Comparison of ENCODE assay signal across 24 cellular contexts in the genomic region with DNA sequence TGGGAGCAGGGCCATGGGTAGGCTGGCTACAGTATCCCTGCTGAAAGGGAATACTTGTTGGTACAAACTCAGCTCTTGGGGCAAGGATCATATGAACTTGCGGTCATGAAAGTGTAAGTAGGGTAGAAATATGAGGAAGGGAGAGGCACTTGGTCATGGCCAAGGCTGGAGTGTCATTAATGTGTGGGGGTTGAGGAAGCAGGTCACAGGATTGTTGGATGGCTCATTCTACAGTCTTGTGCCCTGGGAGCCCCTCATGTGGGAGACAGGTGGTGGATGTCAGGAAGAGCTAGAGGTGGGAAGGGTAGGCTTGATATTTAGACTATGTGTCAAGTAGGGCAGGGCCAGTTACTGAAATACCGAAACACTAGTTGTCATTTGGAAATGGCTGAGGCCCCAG.
A peak's percentile ranks its signal among the peaks of the same experiment; 100 is the strongest.
DNase-seq lines count a peak whose midpoint lies in the region; ATAC-seq and TF ChIP-seq lines count a peak whose summit lies in the region.
"Had no signal": no experiment of that assay in that cellular context is flagged by ENCODE, and none has a peak within 500 bp of the region (broad histone marks: within the 10 kb centered on the region; RNA-seq: fewer than 3 reads in every experiment).

No MANE protein-coding gene starts in this region.

- H3K27ac ChIP-seq in heart left ventricle = peak overlapping the region in 8 of 12 donors; percentile 61 to 75 (median 68)
- no peak overlapping the region for H3K27ac ChIP-seq in trophoblast cell (ENCODE audit: low read depth, low read length)
- peak overlapping the region; percentile 10 to 62 for H3K27ac ChIP-seq in tibial artery
- H3K27ac ChIP-seq: A549; BLaER1 treated with 17β-estradiol and CSF1 and Interleukin-3, amounts not matched to agents 10 nM and 100 nM had no signal

- peaks cover 27% of the 10 kb centered on the region for H3K27me3 Mint-ChIP-seq in T-helper 17 cell

- H3K9ac ChIP-seq in trophoblast cell (ENCODE audit: low read length) = no peak overlapping the region
- H3K9ac ChIP-seq: BLaER1 treated with 17β-estradiol and CSF1 and Interleukin-3, amounts not matched to agents 10 nM and 100 nM had no signal

- H3K4me3 Mint-ChIP-seq in T-helper 17 cell = no peak overlapping the region
- H3K4me3 Mint-ChIP-seq: CD4-positive, alpha-beta memory T cell; HFFc6 had no signal

- ATAC-seq in heart left ventricle (no peak), Right ventricle myocardium superior (ENCODE audit: poor library complexity) (no peak), T-helper 17 cell (no peak), HG03439 (IDR thresholded peaks at IDR 0.05; ENCODE audit: unreplicated experiment) (no peak)
- ATAC-seq: A549 had no signal

- no peak overlapping the region for H2BK5ac ChIP-seq in trophoblast cell (ENCODE audit: low read depth, low read length, poor library complexity)

- no peak overlapping the region for H3K18ac ChIP-seq in trophoblast cell (ENCODE audit: low read length)

- H3K4me1 ChIP-seq in heart left ventricle = peaks cover 0 to 26% (median 7%) of the 10 kb centered on the region in 12 donors
- peaks cover 5 to 10% of the 10 kb centered on the region in 2 experiments for H3K4me1 ChIP-seq in trophoblast cell (ENCODE audit: control insufficient read depth in 1 of 2, insufficient read depth in 2 of 2, low read length in 2 of 2)
- H3K4me1 ChIP-seq in tibial artery = peaks cover 0 to 30% (median 21%) of the 10 kb centered on the region in 4 donors
- H3K4me1 ChIP-seq: A549, BE2C, HAP-1 had no signal

- H3K4me1 Mint-ChIP-seq in T-helper 17 cell = peaks cover 10% of the 10 kb centered on the region

- no peak for TF ChIP-seq CTCF in heart left ventricle (IDR thresholded peaks at IDR 0.05)
- TF ChIP-seq CTCF in tibial artery (IDR thresholded peaks at IDR 0.05) = no peak

- WGBS in heart left ventricle, 4 donors = 46 to 51% (median 48%) methylated on average over 2 of the region's 2 CpGs
- WGBS in trophoblast cell (ENCODE audit: extremely low coverage, insufficient coverage, insufficient read length) = no CpG with 5 or more reads among the region's 2 CpGs

- H3K36me3 Mint-ChIP-seq in T-helper 17 cell (ENCODE audit: low read depth) = peaks cover 4% of the 10 kb centered on the region
- H3K36me3 Mint-ChIP-seq: CD14-positive monocyte; CD4-positive, alpha-beta memory T cell had no signal

- H3K9me3 ChIP-seq in heart left ventricle (no peaks in the 10 kb centered on the region), T-helper 17 cell (ENCODE audit: control insufficient read depth, low read length, poor library complexity, severe bottlenecking) (no peaks in the 10 kb centered on the region), trophoblast cell (ENCODE audit: insufficient read depth, low read depth, low read length) (peaks cover 2% of the 10 kb centered on the region), tibial artery (no peaks in the 10 kb centered on the region)
- H3K9me3 ChIP-seq: A549; BE2C; BLaER1 treated with 17β-estradiol and CSF1 and Interleukin-3, amounts not matched to agents 10 nM and 100 nM; HAP-1 had no signal

- no peak overlapping the region for H2BK120ac ChIP-seq in trophoblast cell (ENCODE audit: insufficient read depth, low read length, poor library complexity)

- intact Hi-C loops in heart left ventricle (cut with DNase I) = no loop called here
- intact Hi-C loops in Right ventricle myocardium superior (cut with DNase I) = no loop called here
- intact Hi-C loops in tibial artery (cut with DNase I; ENCODE audit: low total_unique reads) = no loop called here

- no peak overlapping the region for H4K8ac ChIP-seq in trophoblast cell (ENCODE audit: low read depth, low read length)

- H2AK5ac ChIP-seq in trophoblast cell (ENCODE audit: low read length) = no peak overlapping the region

- H3K4me2 ChIP-seq in trophoblast cell (ENCODE audit: low read length) = no peak overlapping the region
- H3K4me2 ChIP-seq: A549; BLaER1 treated with 17β-estradiol and CSF1 and Interleukin-3, amounts not matched to agents 10 nM and 100 nM had no signal

- TF ChIP-seq POLR2A in heart left ventricle (IDR thresholded peaks at IDR 0.05) = no peak

- no peak overlapping the region for H3K4ac ChIP-seq in trophoblast cell (ENCODE audit: low read depth, low read length)

- H4K91ac ChIP-seq in trophoblast cell (ENCODE audit: low read depth, low read length) = no peak overlapping the region

- no peak overlapping the region for H3K4me3 ChIP-seq in heart left ventricle
- no peak overlapping the region for H3K4me3 ChIP-seq in trophoblast cell (ENCODE audit: low read depth, low read length)
- no peak overlapping the region for H3K4me3 ChIP-seq in tibial artery
- H3K4me3 ChIP-seq: A549; BLaER1 treated with 17β-estradiol and CSF1 and Interleukin-3, amounts not matched to agents 10 nM and 100 nM; HAP-1 had no signal

- no peak overlapping the region for H3K23ac ChIP-seq in trophoblast cell (ENCODE audit: low read length)

- H2AFZ ChIP-seq in trophoblast cell (ENCODE audit: insufficient read depth, low read length, poor library complexity) = no peak overlapping the region

- H3K14ac ChIP-seq in trophoblast cell (ENCODE audit: low read length) = no peak overlapping the region

- no peak overlapping the region for H2BK12ac ChIP-seq in trophoblast cell (ENCODE audit: low read length)

- peak overlapping the region; percentile 29 for H3K27ac Mint-ChIP-seq in T-helper 17 cell
- H3K27ac Mint-ChIP-seq: CD4-positive, alpha-beta memory T cell; HFFc6 had no signal

- peaks cover 4% of the 10 kb centered on the region for H3K79me1 ChIP-seq in trophoblast cell (ENCODE audit: low read length)

- DNase-seq in heart left ventricle (no peak), Right ventricle myocardium superior (no peak), T-helper 17 cell (no peak), trophoblast cell (peak; percentile 5 to 45), tibial artery (no peak), nucleus accumbens (lab: John Stamatoyannopoulos, UW) (no peak), NCI-H187 (lab: John Stamatoyannopoulos, UW) (no peak)
- DNase-seq: 8988T; ACHN; AML-193; BE2C; Calu3; CD4-positive, alpha-beta memory T cell; COR-L47; DMS53; DMS79 treated with DMSO at 0.1 percent for 48 hours; GF-D8; GOT3; HFFc6 had no signal

- peaks cover 2% of the 10 kb centered on the region for H3K79me2 ChIP-seq in trophoblast cell (ENCODE audit: control insufficient read depth, insufficient read depth, low read length, poor library complexity)

- H3K27me3 ChIP-seq in heart left ventricle (no peaks in the 10 kb centered on the region), trophoblast cell (ENCODE audit: insufficient read depth, low read length) (no peaks in the 10 kb centered on the region), tibial artery (no peaks in the 10 kb centered on the region)
- H3K27me3 ChIP-seq: BE2C had no signal

- H3K36me3 ChIP-seq in heart left ventricle (no peaks in the 10 kb centered on the region), trophoblast cell (ENCODE audit: control insufficient read depth in 1 of 2, insufficient read depth in 2 of 2, low read length in 2 of 2) (no peaks in the 10 kb centered on the region), tibial artery (no peaks in the 10 kb centered on the region)
- H3K36me3 ChIP-seq: BE2C; BLaER1 treated with 17β-estradiol and CSF1 and Interleukin-3, amounts not matched to agents 10 nM and 100 nM; HAP-1 had no signal

- no peak overlapping the region for H4K12ac ChIP-seq in trophoblast cell (ENCODE audit: low read depth, low read length)

Comparison
In these comparisons a context has a peak if more than half of its experiments do, and no peak if none do; other contexts are left out.
1. DNase-seq: peak in trophoblast cell (2 of 2); none in heart left ventricle (0 of 5), Right ventricle myocardium superior (single experiment), T-helper 17 cell (0 of 3), tibial artery (0 of 2), nucleus accumbens (0 of 56) and NCI-H187 (0 of 2).